ENCODE assay signal across 14 cellular contexts in the genomic region with DNA sequence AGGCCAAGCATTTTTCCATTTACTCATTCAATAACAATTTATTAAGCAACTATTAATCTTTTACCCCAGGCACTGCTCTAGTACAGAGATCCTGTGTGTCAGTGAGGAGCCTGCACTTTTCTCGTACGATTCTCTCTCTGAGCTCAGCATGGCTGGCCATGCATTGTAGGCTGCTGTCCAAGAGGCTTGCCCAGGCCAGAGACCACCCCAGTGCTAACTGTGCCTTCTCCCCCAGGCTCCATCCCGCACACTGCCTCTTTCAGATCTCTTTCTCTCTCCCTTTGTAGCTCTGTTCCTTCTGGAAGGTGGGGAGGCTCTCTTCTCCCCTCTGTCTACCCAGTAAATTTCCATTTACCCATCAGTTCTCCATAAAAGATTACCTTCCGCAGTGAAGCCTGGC.
"Had no signal": no experiment of that assay in that cellular context is flagged by ENCODE, and none has a peak within 500 bp of the region (broad histone marks: within the 10 kb centered on the region; RNA-seq: fewer than 3 reads in every experiment).

No MANE protein-coding gene starts in this region.

- H3K9me3 ChIP-seq: adrenal gland, right atrium auricular region, upper lobe of left lung had no signal

- H3K9me3 Mint-ChIP-seq: activated CD4-positive, alpha-beta memory T cell treated with anti-CD3 and anti-CD28 coated beads, Interleukin-2, amount 10 ng/mL, durations not matched to agents 7 days and 5 days; stimulated activated naive CD8-positive, alpha-beta T cell treated with anti-CD3 and anti-CD28 coated beads, Interleukin-15, amount 100 ng/mL, for 72 hours had no signal

- H3K27me3 Mint-ChIP-seq: activated CD4-positive, alpha-beta memory T cell treated with anti-CD3 and anti-CD28 coated beads, Interleukin-2, amount 10 ng/mL, durations not matched to agents 7 days and 5 days; stimulated activated naive CD8-positive, alpha-beta T cell treated with anti-CD3 and anti-CD28 coated beads, Interleukin-15, amount 100 ng/mL, for 72 hours had no signal

- H3K4me3 Mint-ChIP-seq: activated CD4-positive, alpha-beta memory T cell treated with anti-CD3 and anti-CD28 coated beads, Interleukin-2, amount 10 ng/mL, durations not matched to agents 7 days and 5 days; stimulated activated naive CD8-positive, alpha-beta T cell treated with anti-CD3 and anti-CD28 coated beads, Interleukin-15, amount 100 ng/mL, for 72 hours had no signal

- ATAC-seq: left lobe of liver; stimulated activated naive CD8-positive, alpha-beta T cell treated with anti-CD3 and anti-CD28 coated beads, Interleukin-15, amount 100 ng/mL, for 72 hours had no signal

- H3K4me3 ChIP-seq: adrenal gland, dorsolateral prefrontal cortex, right atrium auricular region, upper lobe of left lung had no signal

- H3K27me3 ChIP-seq: adrenal gland, dorsolateral prefrontal cortex, right atrium auricular region, upper lobe of left lung had no signal

- H3K4me1 ChIP-seq: adrenal gland, right atrium auricular region had no signal

- H3K27ac Mint-ChIP-seq: activated CD4-positive, alpha-beta memory T cell treated with anti-CD3 and anti-CD28 coated beads, Interleukin-2, amount 10 ng/mL, durations not matched to agents 7 days and 5 days had no signal

- DNase-seq: activated CD4-positive, alpha-beta memory T cell treated with anti-CD3 and anti-CD28 coated beads, Interleukin-2, amount 10 ng/mL, durations not matched to agents 7 days and 5 days; activated CD4-positive, CD25-positive, alpha-beta regulatory T cell treated with anti-CD3 and anti-CD28 coated beads, Interleukin-2, amount 50 U/mL, for 72 hours; dorsolateral prefrontal cortex; erythroblast; islet precursor cell; mammary epithelial cell; stimulated activated CD4-positive, alpha-beta T cell treated with anti-CD3 and anti-CD28 coated beads, Interleukin-15, amount 100 ng/mL, for 24 hours; stimulated activated CD4-positive, alpha-beta T cell treated with anti-CD3 and anti-CD28 coated beads, Interleukin-4, amount 100 ng/mL, for 1 hour; stimulated activated naive CD8-positive, alpha-beta T cell treated with anti-CD3 and anti-CD28 coated beads, Interleukin-15, amount 100 ng/mL, for 72 hours; T1000; upper lobe of left lung had no signal

- H3K36me3 ChIP-seq: adrenal gland, right atrium auricular region, upper lobe of left lung had no signal

- H3K27ac ChIP-seq: adrenal gland, dorsolateral prefrontal cortex, right atrium auricular region, upper lobe of left lung had no signal
